In genomic region chr15:96340611-96341464, GRCh38 we compare ENCODE assay signal across 1 cellular context.
TF ChIP-seq lines count a peak whose summit lies in the region.

No MANE protein-coding gene starts in this region.

TF ChIP-seq in K562, 482 proteins besides CTCF, POLR2A, EP300 and RAD21 (continued from another document):
- TF ChIP-seq ZBTB33 (CRISPR knock-in tag; IDR thresholded peaks at IDR 0.05) (peak; percentile 93), C11orf30 (IDR thresholded peaks at IDR 0.05; ENCODE audit: low read depth) (no peak)
